Comparison of ENCODE assay signal across 1 cellular context in genomic region chr1:43389326-43390313, GRCh38.
A peak's percentile ranks its signal among the peaks of the same experiment; 100 is the strongest.
TF ChIP-seq lines count a peak whose summit lies in the region.

Gene MED8, minus strand, starts transcription at chr1:43389800. Its CDS starts 36 bp downstream, at chr1:43389764.
Gene SZT2, plus strand, starts transcription at chr1:43389899. Its CDS starts 70 bp downstream, at chr1:43389969.

TF ChIP-seq in K562, 482 proteins besides CTCF, POLR2A, EP300 and RAD21 (continued from another document and continues in another):
- TF ChIP-seq ZNF407 (IDR thresholded peaks at IDR 0.05; ENCODE audit: low read depth) = no peak
- peak; percentile 68; the same call in 1 of the 2 replicates for TF ChIP-seq SMARCE1 (IDR thresholded peaks at IDR 0.05)
- no peak for TF ChIP-seq TSHZ1 (CRISPR knock-in tag; IDR thresholded peaks at IDR 0.05)
- TF ChIP-seq FOXP1 (CRISPR knock-in tag; IDR thresholded peaks at IDR 0.05) = no peak; the same call in 1 of the 2 replicates
- TF ChIP-seq ZNF121 (CRISPR knock-in tag; conservative IDR thresholded peaks at IDR 0.05) = no peak
- TF ChIP-seq PHTF2 (CRISPR knock-in tag; IDR thresholded peaks at IDR 0.05) = no peak
- no peak for TF ChIP-seq CBX2 (IDR thresholded peaks at IDR 0.05; ENCODE audit: insufficient read depth, low read length, poor library complexity, severe bottlenecking)
- peak; percentile 33; the same call in 1 of the 2 replicates for TF ChIP-seq NFATC3 (IDR thresholded peaks at IDR 0.05)
- TF ChIP-seq RBM15 (IDR thresholded peaks at IDR 0.05; ENCODE audit: insufficient read depth, low read length) = no peak
- no peak for TF ChIP-seq ZNF695 (CRISPR knock-in tag; IDR thresholded peaks at IDR 0.05)
- no peak for TF ChIP-seq SNIP1 (IDR thresholded peaks at IDR 0.05; ENCODE audit: low read depth)
- no peak for TF ChIP-seq ZNF699 (CRISPR knock-in tag; IDR thresholded peaks at IDR 0.05; ENCODE audit: insufficient replicate concordance)
- TF ChIP-seq ELF1 (tag; IDR thresholded peaks at IDR 0.05) = peak; percentile 97
- TF ChIP-seq HOXB6 (CRISPR knock-in tag; IDR thresholded peaks at IDR 0.05; ENCODE audit: borderline replicate concordance) = no peak
- TF ChIP-seq BCL6 (CRISPR knock-in tag; IDR thresholded peaks at IDR 0.05) = no peak
- no peak for TF ChIP-seq NCOA6 (IDR thresholded peaks at IDR 0.05)
- TF ChIP-seq HDAC3 (IDR thresholded peaks at IDR 0.05; ENCODE audit: borderline replicate concordance, partially characterized antibody) = no peak
- TF ChIP-seq HNRNPK (IDR thresholded peaks at IDR 0.05; ENCODE audit: low read depth, low read length, poor library complexity, severe bottlenecking) = no peak
- TF ChIP-seq CHD1 (IDR thresholded peaks at IDR 0.05; ENCODE audit: low read length) = peak; percentile 84
- TF ChIP-seq IRF2 (CRISPR knock-in tag; IDR thresholded peaks at IDR 0.05) = no peak
- TF ChIP-seq JUN (IDR thresholded peaks at IDR 0.05; ENCODE audit: borderline replicate concordance, low read depth, low read length) = no peak
- no peak for TF ChIP-seq JUN (CRISPR knock-in tag; IDR thresholded peaks at IDR 0.05; ENCODE audit: borderline replicate concordance)
- TF ChIP-seq CSDE1 (IDR thresholded peaks at IDR 0.05) = no peak
- TF ChIP-seq ZNF3 (CRISPR knock-in tag; IDR thresholded peaks at IDR 0.05) = no peak
- TF ChIP-seq MGA (IDR thresholded peaks at IDR 0.05) = no peak
- no peak for TF ChIP-seq ZNF740 (CRISPR knock-in tag; IDR thresholded peaks at IDR 0.05)
- TF ChIP-seq ZNF740 (tag; IDR thresholded peaks at IDR 0.05) = no peak
- peak; percentile 67; the same call in 1 of the 2 replicates for TF ChIP-seq BCOR (IDR thresholded peaks at IDR 0.05)
- TF ChIP-seq TRIM24 (IDR thresholded peaks at IDR 0.05) = peak in 1 of 2 experiments; percentile 32; a peak in 1 of 4 replicates
- no peak for TF ChIP-seq HNRNPH1 (optimal IDR thresholded peaks at IDR 0.05; ENCODE audit: low read depth, low read length)
- no peak for TF ChIP-seq PTRF (tag; IDR thresholded peaks at IDR 0.05)
- peak; percentile 86 for TF ChIP-seq TBP (optimal IDR thresholded peaks at IDR 0.05; ENCODE audit: low read depth, low read length)
- no peak for TF ChIP-seq CREB3 (tag; conservative IDR thresholded peaks at IDR 0.05; ENCODE audit: low read depth)
- no peak for TF ChIP-seq ZNF57 (CRISPR knock-in tag; IDR thresholded peaks at IDR 0.05)
- 0 out of 2 replicates have a peak, but pooled peaks have one; percentile 17 for TF ChIP-seq PHF21A (IDR thresholded peaks at IDR 0.05; ENCODE audit: borderline replicate concordance, low read depth)
